1 cellular context compared by ENCODE assay signal in genomic region chr6:142830807-142831206, GRCh38.
TF ChIP-seq lines count a peak whose summit lies in the region.

No MANE protein-coding gene starts in this region.

TF ChIP-seq in GM23338, 12 proteins besides CTCF, POLR2A, EP300 and RAD21 (continued from another document):
- TF ChIP-seq ETS1 (IDR thresholded peaks at IDR 0.05) (no peak), ZNF114 (CRISPR knock-in tag; IDR thresholded peaks at IDR 0.05) (no peak), ZNF462 (CRISPR knock-in tag; IDR thresholded peaks at IDR 0.05) (no peak), NANOG (IDR thresholded peaks at IDR 0.05; ENCODE audit: borderline replicate concordance) (no peak), REST (IDR thresholded peaks at IDR 0.05; ENCODE audit: unreplicated experiment) (no peak), STAT1 (IDR thresholded peaks at IDR 0.05; ENCODE audit: unreplicated experiment) (no peak), JUNB (IDR thresholded peaks at IDR 0.05; ENCODE audit: unreplicated experiment) (no peak), EZH2phosphoT487 (IDR thresholded peaks at IDR 0.05; ENCODE audit: unreplicated experiment) (no peak), ZNF331 (CRISPR knock-in tag; IDR thresholded peaks at IDR 0.05; ENCODE audit: low read depth) (no peak)
